ENCODE assay signal across 17 cellular contexts in the genomic region with DNA sequence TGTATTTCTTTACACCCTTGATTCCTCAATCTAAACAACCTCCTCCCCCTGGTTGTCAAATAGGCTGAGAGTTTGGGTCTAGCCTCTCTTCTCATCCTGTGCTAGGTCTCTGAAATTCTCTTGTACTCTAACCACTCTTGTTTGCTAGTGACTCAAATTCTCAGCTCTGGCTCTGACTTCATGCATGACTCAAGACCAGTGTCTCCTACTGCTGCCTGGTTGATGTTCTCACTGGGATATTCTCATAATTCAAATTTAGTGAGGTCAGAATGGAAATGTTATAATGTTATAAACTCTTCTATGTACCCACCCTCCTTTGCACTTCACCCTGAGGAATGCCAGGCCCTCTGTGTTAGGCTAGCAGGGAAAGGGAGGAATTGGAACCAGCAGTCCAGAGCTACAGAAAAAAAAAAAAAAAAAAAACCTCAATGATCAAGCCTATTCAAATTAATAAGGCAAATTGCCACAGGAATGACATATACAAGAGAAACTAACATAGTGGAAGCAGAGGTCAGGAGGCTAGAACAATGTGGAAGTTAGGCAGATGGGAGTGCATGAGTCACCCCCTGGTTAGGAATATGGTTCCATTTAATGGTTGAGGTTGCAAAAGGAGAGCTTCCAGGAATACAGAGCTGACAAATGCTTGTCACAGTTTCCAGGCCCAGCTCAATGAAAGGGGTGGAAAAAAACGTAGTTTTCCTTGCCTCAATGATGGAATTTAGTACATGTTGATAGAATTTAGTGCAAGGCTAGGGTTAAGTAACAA.
A peak's percentile ranks its signal among the peaks of the same experiment; 100 is the strongest.
DNase-seq lines count a peak whose midpoint lies in the region; ATAC-seq, FAIRE-seq and TF ChIP-seq lines count a peak whose summit lies in the region.
"Had no signal": no experiment of that assay in that cellular context is flagged by ENCODE, and none has a peak within 500 bp of the region (broad histone marks: within the 10 kb centered on the region; RNA-seq: fewer than 3 reads in every experiment).

No MANE protein-coding gene starts in this region.

- H3K9ac ChIP-seq in keratinocyte (ENCODE audit: control insufficient read depth, extremely low read depth, insufficient read depth, low read length): no peak overlapping the region

- dilution Hi-C loops in keratinocyte (cut with MboI; ENCODE audit: extremely low pct_ligation_motif_present, low sequenced_read_pairs): no loop called here

- H3K36me3 ChIP-seq in breast epithelium (no peaks in the 10 kb centered on the region), keratinocyte (ENCODE audit: control insufficient read depth in 2 of 2, extremely low read depth in 1 of 2, insufficient read depth in 2 of 2, low read length in 2 of 2) (no peaks in the 10 kb centered on the region), thoracic aorta (no peaks in the 10 kb centered on the region)
- H3K36me3 ChIP-seq: cardiac muscle cell, left ventricle myocardium inferior, ovary had no signal

- H2AFZ ChIP-seq in keratinocyte (ENCODE audit: control insufficient read depth, low read length): no peak overlapping the region

- no peaks in the 10 kb centered on the region for H3K9me1 ChIP-seq in keratinocyte (ENCODE audit: control insufficient read depth, extremely low read depth, insufficient read depth, low read length)

- TF ChIP-seq POLR2A in breast epithelium (IDR thresholded peaks at IDR 0.05): no peak

- H3K27me3 ChIP-seq in breast epithelium: no peaks in the 10 kb centered on the region
- H3K27me3 ChIP-seq in keratinocyte (ENCODE audit: control insufficient read depth, extremely low read depth, insufficient read depth, low read length): no peaks in the 10 kb centered on the region
- H3K27me3 ChIP-seq in thoracic aorta (replicated peaks; ENCODE audit: insufficient read depth): no peaks in the 10 kb centered on the region
- H3K27me3 ChIP-seq: cardiac muscle cell, ovary had no signal

- FAIRE-seq in keratinocyte (lab: Jason Lieb, UNC): peak; percentile 43
- FAIRE-seq: frontal cortex, GM12891 had no signal

- no peak overlapping the region for H3K4me2 ChIP-seq in keratinocyte (ENCODE audit: control insufficient read depth, extremely low read depth, insufficient read depth, low read depth, low read length)

- no peaks in the 10 kb centered on the region for H3K79me2 ChIP-seq in keratinocyte (ENCODE audit: control insufficient read depth, insufficient read depth, low read length)

- H3K27me3 Mint-ChIP-seq in activated T-cell treated with anti-CD3 and anti-CD28 coated beads, Interleukin-2, amount 50 U/mL, for 4 hours (ENCODE audit: low read depth): no peaks in the 10 kb centered on the region
- H3K27me3 Mint-ChIP-seq in HFFc6 (ENCODE audit: insufficient read depth): no peaks in the 10 kb centered on the region
- H3K27me3 Mint-ChIP-seq: activated B cell treated with CpG ODN at 0.5 μM for 24 hours; stimulated activated naive CD8-positive, alpha-beta T cell treated with anti-CD3 and anti-CD28 coated beads, Interleukin-15, amount 100 ng/mL, for 72 hours had no signal

- H4K20me1 ChIP-seq in keratinocyte (ENCODE audit: control insufficient read depth, extremely low read depth, insufficient read depth, low read length): no peaks in the 10 kb centered on the region

- TF ChIP-seq CTCF in breast epithelium (IDR thresholded peaks at IDR 0.05) (no peak), keratinocyte (optimal IDR thresholded peaks at IDR 0.05 in 1 of 3, IDR thresholded peaks at IDR 0.05 in 1 of 3, conservative IDR thresholded peaks at IDR 0.05 in 1 of 3; ENCODE audit: extremely low read depth in 1 of 3, insufficient read depth in 2 of 3, low read length in 3 of 3) (no peak), thoracic aorta (IDR thresholded peaks at IDR 0.05) (no peak), HFFc6 (IDR thresholded peaks at IDR 0.05) (no peak)

- H3K4me1 ChIP-seq in breast epithelium (no peaks in the 10 kb centered on the region), keratinocyte (ENCODE audit: control insufficient read depth, extremely low read depth, insufficient read depth, low read length) (no peaks in the 10 kb centered on the region), thoracic aorta (ENCODE audit: control insufficient read depth in 1 of 2, low read depth in 2 of 2) (peaks cover 0 to 17% of the 10 kb centered on the region in 2 donors)
- H3K4me1 ChIP-seq: Caco-2, left ventricle myocardium inferior had no signal

- H3K4me3 ChIP-seq in breast epithelium (no peak overlapping the region), keratinocyte (ENCODE audit: control insufficient read depth in 2 of 3, extremely low read depth in 1 of 3, insufficient read depth in 2 of 3, low read depth in 1 of 3, low read length in 3 of 3) (no peak overlapping the region), thoracic aorta (no peak overlapping the region)
- H3K4me3 ChIP-seq: cardiac muscle cell, left ventricle myocardium inferior, ovary had no signal

- H3K4me1 Mint-ChIP-seq in activated T-cell treated with anti-CD3 and anti-CD28 coated beads, Interleukin-2, amount 50 U/mL, for 4 hours (ENCODE audit: low read depth): no peaks in the 10 kb centered on the region
- no peaks in the 10 kb centered on the region for H3K4me1 Mint-ChIP-seq in HFFc6 (ENCODE audit: low read depth)
- H3K4me1 Mint-ChIP-seq: activated B cell treated with CpG ODN at 0.5 μM for 24 hours; stimulated activated naive CD8-positive, alpha-beta T cell treated with anti-CD3 and anti-CD28 coated beads, Interleukin-15, amount 100 ng/mL, for 72 hours had no signal

- no peaks in the 10 kb centered on the region for H3K36me3 Mint-ChIP-seq in activated T-cell treated with anti-CD3 and anti-CD28 coated beads, Interleukin-2, amount 50 U/mL, for 4 hours (ENCODE audit: insufficient read depth)
- no peaks in the 10 kb centered on the region; the same call in 1 of the 2 replicates for H3K36me3 Mint-ChIP-seq in HFFc6 (ENCODE audit: low read depth)

- H3K27ac Mint-ChIP-seq in HFFc6: no peak overlapping the region
- H3K27ac Mint-ChIP-seq: activated B cell treated with CpG ODN at 0.5 μM for 24 hours had no signal

- no peak overlapping the region for H3K4me3 Mint-ChIP-seq in activated T-cell treated with anti-CD3 and anti-CD28 coated beads, Interleukin-2, amount 50 U/mL, for 4 hours
- H3K4me3 Mint-ChIP-seq in HFFc6: no peak overlapping the region
- H3K4me3 Mint-ChIP-seq: activated B cell treated with CpG ODN at 0.5 μM for 24 hours; stimulated activated naive CD8-positive, alpha-beta T cell treated with anti-CD3 and anti-CD28 coated beads, Interleukin-15, amount 100 ng/mL, for 72 hours had no signal

- peak overlapping the region; percentile 29 to 83 for H3K27ac ChIP-seq in breast epithelium
- H3K27ac ChIP-seq in keratinocyte (ENCODE audit: control insufficient read depth, insufficient read depth, low read length): no peak overlapping the region
- H3K27ac ChIP-seq in thoracic aorta: peak overlapping the region; percentile 36 to 48
- H3K27ac ChIP-seq: cardiac muscle cell, left ventricle myocardium inferior, ovary had no signal

- peak; percentile 20 for DNase-seq in NCI-H226
- DNase-seq in breast epithelium (ENCODE audit: low spot score in 2 of 2): no peak
- DNase-seq in keratinocyte (ENCODE audit: low read depth, low spot score): no peak
- no peak for DNase-seq in thoracic aorta (ENCODE audit: low spot score)
- no peak for DNase-seq in hypothalamus (lab: John Stamatoyannopoulos, UW)
- DNase-seq in activated T-cell treated with anti-CD3 and anti-CD28 coated beads, Interleukin-2, amount 50 U/mL, for 4 hours: no peak
- no peak for DNase-seq in HFFc6
- DNase-seq: activated B cell treated with CpG ODN at 0.5 μM for 24 hours; Caco-2; left ventricle myocardium inferior; ovary; Right ventricle myocardium superior; stimulated activated naive CD8-positive, alpha-beta T cell treated with anti-CD3 and anti-CD28 coated beads, Interleukin-15, amount 100 ng/mL, for 72 hours had no signal

- H3K9me3 ChIP-seq in breast epithelium (no peaks in the 10 kb centered on the region), keratinocyte (ENCODE audit: control insufficient read depth, low read depth, low read length) (no peaks in the 10 kb centered on the region), thoracic aorta (no peaks in the 10 kb centered on the region)
- H3K9me3 ChIP-seq: Caco-2, left ventricle myocardium inferior, ovary had no signal

- no peaks in the 10 kb centered on the region for H3K9me3 Mint-ChIP-seq in activated T-cell treated with anti-CD3 and anti-CD28 coated beads, Interleukin-2, amount 50 U/mL, for 4 hours
- peaks cover 44% of the 10 kb centered on the region for H3K9me3 Mint-ChIP-seq in HFFc6
- H3K9me3 Mint-ChIP-seq: stimulated activated naive CD8-positive, alpha-beta T cell treated with anti-CD3 and anti-CD28 coated beads, Interleukin-15, amount 100 ng/mL, for 72 hours had no signal

- ATAC-seq in thoracic aorta (ENCODE audit: insufficient number of reproducible peaks, low FRiP score, low read depth) (peak; percentile 80), GM21381 (IDR thresholded peaks at IDR 0.05; ENCODE audit: unreplicated experiment) (no peak)
- ATAC-seq in activated T-cell treated with anti-CD3 and anti-CD28 coated beads, Interleukin-2, amount 50 U/mL, for 4 hours: no peak
- ATAC-seq: stimulated activated naive CD8-positive, alpha-beta T cell treated with anti-CD3 and anti-CD28 coated beads, Interleukin-15, amount 100 ng/mL, for 72 hours had no signal

- intact Hi-C loops in breast epithelium (cut with DNase I; ENCODE audit: low total_unique reads): no loop called here
